Comparison of ENCODE assay signal across 1 cellular context in genomic region chr1:194252189-194252588, GRCh38.
TF ChIP-seq lines count a peak whose summit lies in the region.

No MANE protein-coding gene starts in this region.

TF ChIP-seq in GM23338, 12 proteins besides CTCF, POLR2A, EP300 and RAD21 (continued from another document):
- no peak for TF ChIP-seq ZNF462 (CRISPR knock-in tag; IDR thresholded peaks at IDR 0.05)
- no peak for TF ChIP-seq CREB1 (CRISPR knock-in tag; IDR thresholded peaks at IDR 0.05; ENCODE audit: low read depth)
